In genomic region chr11:118870396-118871343, GRCh38 we compare ENCODE assay signal across 8 cellular contexts. TPM values are rescaled to one million over a fixed set of nuclear protein-coding genes. Genes with fewer than 3 reads are reported as not detected.
DNase-seq lines count a peak whose midpoint lies in the region; ATAC-seq and TF ChIP-seq lines count a peak whose summit lies in the region.

No MANE protein-coding gene starts in this region.

- no peak for TF ChIP-seq POLR2A in esophagus muscularis mucosa (IDR thresholded peaks at IDR 0.05; ENCODE audit: low read depth)

- intact Hi-C loops in esophagus muscularis mucosa (cut with DNase I) = no loop called here

- peak overlapping the region in 2 of 3 experiments; percentile 42 to 53 for H3K4me3 Mint-ChIP-seq in nephron

- H3K27me3 ChIP-seq in esophagus muscularis mucosa = no peaks in the 10 kb centered on the region

- TF ChIP-seq EP300 in esophagus muscularis mucosa (IDR thresholded peaks at IDR 0.05) = no peak

- peaks cover 3% of the 10 kb centered on the region for H3K27me3 Mint-ChIP-seq in nephron (ENCODE audit: low read depth)

- peak; percentile 11 to 30 (median 16) for TF ChIP-seq CTCF in esophagus muscularis mucosa (IDR thresholded peaks at IDR 0.05)
- no peak for TF ChIP-seq CTCF in nephron (IDR thresholded peaks at IDR 0.05; ENCODE audit: unreplicated experiment in 3 of 3)

- no peaks in the 10 kb centered on the region for H3K9me3 ChIP-seq in esophagus muscularis mucosa

- H3K36me3 ChIP-seq in esophagus muscularis mucosa = no peaks in the 10 kb centered on the region

- peak overlapping the region; percentile 93 to 97 (median 97) for H3K27ac Mint-ChIP-seq in nephron

- ATAC-seq in GM18511 (IDR thresholded peaks at IDR 0.05; ENCODE audit: unreplicated experiment) (peak; percentile 87), HG02642 (IDR thresholded peaks at IDR 0.05; ENCODE audit: poor library complexity, unreplicated experiment) (peak; percentile 65), SK-N-SH treated with all-trans-retinoic acid at 6 μM for 48 hours (peak; percentile 42; the same call in 2 of the 3 replicates)

- H3K36me3 Mint-ChIP-seq in nephron (ENCODE audit: low read depth) = no peaks in the 10 kb centered on the region

- peaks cover 17 to 25% (median 21%) of the 10 kb centered on the region in 4 donors for H3K4me1 ChIP-seq in esophagus muscularis mucosa

- DNase-seq in esophagus muscularis mucosa (ENCODE audit: extremely low spot score) = no peak
- no peak for DNase-seq in H4 (ENCODE audit: low spot score)
- DNase-seq in NCI-H82 treated with DMSO at 0.1 percent for 48 hours (lab: John Stamatoyannopoulos, UW; ENCODE audit: unreplicated experiment) = no peak
- DNase-seq in mucosa of gallbladder (ENCODE audit: low spot score) = no peak

- H3K27ac ChIP-seq in esophagus muscularis mucosa (replicated peaks in 1 of 4) = peak overlapping the region; percentile 78 to 87 (median 86)

- H3K4me3 ChIP-seq in esophagus muscularis mucosa = peak overlapping the region; percentile 29 to 42 (median 32)

- H3K4me1 Mint-ChIP-seq in nephron = peaks cover 23% of the 10 kb centered on the region

- H3K9me3 Mint-ChIP-seq in nephron = no peaks in the 10 kb centered on the region

- 54% methylated on average over 13 of the region's 14 CpGs for WGBS in esophagus muscularis mucosa

TF ChIP-seq in SK-N-SH treated with all-trans-retinoic acid at 6 μM for 48 hours, 23 proteins besides CTCF, POLR2A, EP300 and RAD21:
- TF ChIP-seq PPARA (CRISPR knock-in tag; IDR thresholded peaks at IDR 0.05; ENCODE audit: borderline replicate concordance) = no peak
- no peak for TF ChIP-seq SNAI2 (CRISPR knock-in tag; IDR thresholded peaks at IDR 0.05)
- no peak for TF ChIP-seq ZC3H10 (CRISPR knock-in tag; IDR thresholded peaks at IDR 0.05)
- TF ChIP-seq, protein P1, sequence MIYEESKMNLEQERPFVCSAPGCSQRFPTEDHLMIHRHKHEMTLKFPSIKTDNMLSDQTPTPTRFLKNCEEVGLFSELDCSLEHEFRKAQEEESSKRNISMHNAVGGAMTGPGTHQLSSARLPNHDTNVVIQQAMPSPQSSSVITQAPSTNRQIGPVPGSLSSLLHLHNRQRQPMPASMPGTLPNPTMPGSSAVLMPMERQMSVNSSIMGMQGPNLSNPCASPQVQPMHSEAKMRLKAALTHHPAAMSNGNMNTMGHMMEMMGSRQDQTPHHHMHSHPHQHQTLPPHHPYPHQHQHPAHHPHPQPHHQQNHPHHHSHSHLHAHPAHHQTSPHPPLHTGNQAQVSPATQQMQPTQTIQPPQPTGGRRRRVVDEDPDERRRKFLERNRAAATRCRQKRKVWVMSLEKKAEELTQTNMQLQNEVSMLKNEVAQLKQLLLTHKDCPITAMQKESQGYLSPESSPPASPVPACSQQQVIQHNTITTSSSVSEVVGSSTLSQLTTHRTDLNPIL (CRISPR knock-in tag; IDR thresholded peaks at IDR 0.05; ENCODE audit: low read depth) = no peak
- no peak for TF ChIP-seq PATZ1 (CRISPR knock-in tag; IDR thresholded peaks at IDR 0.05; ENCODE audit: borderline replicate concordance)
- TF ChIP-seq, protein P2, sequence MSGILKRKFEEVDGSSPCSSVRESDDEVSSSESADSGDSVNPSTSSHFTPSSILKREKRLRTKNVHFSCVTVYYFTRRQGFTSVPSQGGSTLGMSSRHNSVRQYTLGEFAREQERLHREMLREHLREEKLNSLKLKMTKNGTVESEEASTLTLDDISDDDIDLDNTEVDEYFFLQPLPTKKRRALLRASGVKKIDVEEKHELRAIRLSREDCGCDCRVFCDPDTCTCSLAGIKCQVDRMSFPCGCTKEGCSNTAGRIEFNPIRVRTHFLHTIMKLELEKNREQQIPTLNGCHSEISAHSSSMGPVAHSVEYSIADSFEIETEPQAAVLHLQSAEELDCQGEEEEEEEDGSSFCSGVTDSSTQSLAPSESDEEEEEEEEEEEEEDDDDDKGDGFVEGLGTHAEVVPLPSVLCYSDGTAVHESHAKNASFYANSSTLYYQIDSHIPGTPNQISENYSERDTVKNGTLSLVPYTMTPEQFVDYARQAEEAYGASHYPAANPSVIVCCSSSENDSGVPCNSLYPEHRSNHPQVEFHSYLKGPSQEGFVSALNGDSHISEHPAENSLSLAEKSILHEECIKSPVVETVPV (CRISPR knock-in tag; IDR thresholded peaks at IDR 0.05) = no peak
TF ChIP-seq in SK-N-SH treated with all-trans-retinoic acid at 6 μM for 48 hours: peak in this region for 0.

RNA-seq across cellular contexts. Expression of gene CXCR5, which starts 13.0 kb away (rescaled TPM):
- total RNA-seq in esophagus muscularis mucosa (under 1 TPM in 1 of 4 donors, not detected in 3; 0.17 TPM), mucosa of gallbladder (0.06 TPM)
- total RNA-seq in H4 (2014; rRNA removed; shearing (Covaris generic)) = not detected in 2 replicates

RNA-seq across cellular contexts. Expression of gene BCL9L, which starts 55.1 kb away (rescaled TPM):
- total RNA-seq in esophagus muscularis mucosa (10 to 100 TPM; 19.1 to 66.2 (median 42.7) TPM), mucosa of gallbladder (107 TPM)
- 3.3 and 7.5 TPM in 2 replicates for total RNA-seq in H4 (2014; rRNA removed; shearing (Covaris generic))

Comparison
In these comparisons a context has a peak if more than half of its experiments do, and no peak if none do; other contexts are left out.
1. CTCF ChIP-seq: peak in esophagus muscularis mucosa (3 of 3); none in nephron (0 of 3).
2. Peak in every context shown above with its lines, with median percentiles within 50 percentile points of each other: ATAC-seq.